ENCODE assay signal across 10 cellular contexts in the genomic region with DNA sequence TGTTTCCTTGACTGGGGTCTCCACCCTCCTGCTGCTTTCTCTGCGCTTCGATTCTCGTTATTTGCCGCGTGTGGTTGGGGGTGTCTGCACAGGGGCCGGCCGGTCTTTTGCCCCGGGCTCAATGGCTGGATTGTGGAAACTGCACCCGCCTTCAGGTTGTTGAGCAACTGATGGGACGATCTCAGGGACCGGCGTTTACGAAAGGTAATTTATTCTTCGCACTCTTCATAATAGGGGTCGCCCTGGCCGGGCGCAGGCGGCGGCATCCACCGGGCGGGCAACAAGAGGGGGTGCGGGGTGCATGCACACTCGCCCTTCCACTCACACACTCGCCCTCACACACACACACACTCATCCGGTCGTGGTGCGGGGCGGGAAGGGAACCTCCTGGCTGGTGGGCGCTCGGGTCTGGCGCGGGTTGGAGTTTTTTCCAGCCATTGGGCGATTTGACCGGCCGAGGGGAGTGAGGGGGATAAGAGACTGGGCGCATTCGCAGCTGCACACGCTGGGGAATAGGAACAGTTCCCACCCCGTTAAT. TPM values are rescaled to one million over a fixed set of nuclear protein-coding genes. Genes with fewer than 3 reads are reported as not detected.
A peak's percentile ranks its signal among the peaks of the same experiment; 100 is the strongest.
DNase-seq lines count a peak whose midpoint lies in the region; ATAC-seq and TF ChIP-seq lines count a peak whose summit lies in the region.
"Had no signal": no experiment of that assay in that cellular context is flagged by ENCODE, and none has a peak within 500 bp of the region (broad histone marks: within the 10 kb centered on the region; RNA-seq: fewer than 3 reads in every experiment).

No MANE protein-coding gene starts in this region.

- H3K27ac Mint-ChIP-seq in immature natural killer cell: no peak overlapping the region
- H3K27ac Mint-ChIP-seq: stimulated activated naive CD8-positive, alpha-beta T cell treated with anti-CD3 and anti-CD28 coated beads, Interleukin-15, Interleukin-2, amounts not matched to agents 100 ng/mL and 50 ng/mL, for 24 hours had no signal

- no peaks in the 10 kb centered on the region for H3K9me3 ChIP-seq in stomach smooth muscle (ENCODE audit: control insufficient read depth in 2 of 2, low read length in 2 of 2)

- peak; percentile 19 for DNase-seq in HuH-7 (ENCODE audit: low spot score)
- DNase-seq in brain microvascular endothelial cell: no peak
- DNase-seq in iPS-NIHi7 (ENCODE audit: extremely low spot score): peak; percentile 9
- DNase-seq in immature natural killer cell: no peak
- no peak for DNase-seq in Ammon's horn (ENCODE audit: low spot score)
- DNase-seq: RPMI8226 had no signal

- in situ Hi-C loops in brain microvascular endothelial cell (cut with HindIII; ENCODE audit: low pct_ligation_motif_present, low sequenced_read_pairs): no loop called here

- ATAC-seq in GM21825 (IDR thresholded peaks at IDR 0.05; ENCODE audit: unreplicated experiment) (no peak), GM19023 (IDR thresholded peaks at IDR 0.05; ENCODE audit: unreplicated experiment) (no peak)

- H3K4me1 Mint-ChIP-seq in immature natural killer cell: peaks cover 0 to 2% of the 10 kb centered on the region in 2 donors

- TF ChIP-seq CTCF in brain microvascular endothelial cell (IDR thresholded peaks at IDR 0.05; ENCODE audit: low read depth, low read length, missing control alignments): no peak

- peaks cover 5 to 50% (median 15%) of the 10 kb centered on the region in 6 donors for H3K9me3 Mint-ChIP-seq in immature natural killer cell
- H3K9me3 Mint-ChIP-seq: stimulated activated naive CD8-positive, alpha-beta T cell treated with anti-CD3 and anti-CD28 coated beads, Interleukin-15, Interleukin-2, amounts not matched to agents 100 ng/mL and 50 ng/mL, for 24 hours had no signal

- H3K36me3 ChIP-seq in brain microvascular endothelial cell (replicated peaks) (no peaks in the 10 kb centered on the region), stomach smooth muscle (ENCODE audit: control insufficient read depth in 2 of 2, insufficient read depth in 2 of 2, low read length in 2 of 2) (no peaks in the 10 kb centered on the region)

- H3K27me3 Mint-ChIP-seq in immature natural killer cell (ENCODE audit: low read depth in 3 of 3): peaks cover 5 to 12% (median 8%) of the 10 kb centered on the region in 3 donors

- H3K27ac ChIP-seq in brain microvascular endothelial cell (no peak overlapping the region), stomach smooth muscle (ENCODE audit: low read length) (no peak overlapping the region)

- H3K27me3 ChIP-seq in brain microvascular endothelial cell (replicated peaks) (no peaks in the 10 kb centered on the region), stomach smooth muscle (ENCODE audit: control insufficient read depth in 1 of 2, insufficient read depth in 2 of 2, low read length in 2 of 2) (peaks cover 15 to 37% of the 10 kb centered on the region in 2 donors)

- H3K36me3 Mint-ChIP-seq in immature natural killer cell: peaks cover 0 to 10% (median 3%) of the 10 kb centered on the region in 3 donors

- H3K9ac ChIP-seq in stomach smooth muscle (ENCODE audit: low read length in 2 of 2): peak overlapping the region in 1 of 2 donors; percentile 23

- no peak overlapping the region for H3K4me3 Mint-ChIP-seq in immature natural killer cell
- H3K4me3 Mint-ChIP-seq: stimulated activated naive CD8-positive, alpha-beta T cell treated with anti-CD3 and anti-CD28 coated beads, Interleukin-15, Interleukin-2, amounts not matched to agents 100 ng/mL and 50 ng/mL, for 24 hours had no signal

- peaks cover 12% of the 10 kb centered on the region for H3K4me1 ChIP-seq in stomach smooth muscle (ENCODE audit: control insufficient read depth, insufficient read depth, low read length)

- H3K4me3 ChIP-seq in brain microvascular endothelial cell (ENCODE audit: low read depth, low read length) (peak overlapping the region; percentile 66), stomach smooth muscle (ENCODE audit: low read length in 2 of 2) (peak overlapping the region; percentile 76 to 84)

RNA-seq across cellular contexts. Expression of a gene that starts 1.5 kb away (rescaled TPM):
- not detected for polyA plus RNA-seq in immature natural killer cell

Comparison
In these comparisons a context has a peak if more than half of its experiments do, and no peak if none do; other contexts are left out.
1. DNase-seq: peak in HuH-7 (single experiment) and iPS-NIHi7 (single experiment); none in brain microvascular endothelial cell (single experiment), immature natural killer cell (0 of 3) and Ammon's horn (single experiment).